Comparison of ENCODE assay signal across 8 cellular contexts in the genomic region with DNA sequence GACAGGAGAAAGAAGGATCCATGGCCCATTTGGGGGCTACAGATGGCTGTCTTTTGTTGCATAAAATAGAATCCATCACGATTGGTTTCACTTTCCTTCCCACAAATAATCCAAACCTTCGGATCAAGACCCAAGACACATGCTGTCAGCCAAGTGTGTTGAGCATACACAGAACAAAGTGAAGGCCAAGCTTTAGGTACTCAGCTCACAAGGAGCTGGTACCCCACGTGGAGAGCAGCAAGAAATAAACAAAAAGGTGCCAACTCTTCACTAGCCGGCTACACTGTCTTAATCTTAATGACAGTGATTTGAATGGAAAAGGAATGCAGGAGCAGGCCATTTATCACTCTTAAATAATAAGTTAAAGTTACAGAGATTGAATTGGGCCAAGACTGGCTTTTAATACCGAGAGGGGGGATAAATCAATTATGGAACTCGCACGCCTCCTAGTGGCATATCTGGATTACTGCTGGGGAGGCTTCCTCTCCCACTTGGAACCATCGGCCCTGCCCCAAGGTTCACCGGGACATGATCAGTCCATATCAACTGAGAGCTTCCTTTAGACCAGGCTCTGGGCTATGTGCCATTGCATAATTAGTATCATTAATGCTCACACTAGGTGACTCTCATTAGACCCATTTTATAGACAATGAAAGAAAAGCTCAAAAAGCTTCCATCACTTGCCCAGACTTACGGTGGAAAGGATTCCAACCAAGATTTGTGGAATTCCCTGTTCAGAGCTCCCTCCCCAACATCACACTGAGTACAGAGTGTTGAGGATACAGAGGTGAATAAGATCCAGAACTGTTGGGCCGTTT.
DNase-seq lines count a peak whose midpoint lies in the region; ATAC-seq, FAIRE-seq and TF ChIP-seq lines count a peak whose summit lies in the region.

No MANE protein-coding gene starts in this region.

- no peaks in the 10 kb centered on the region for H3K9me3 ChIP-seq in A549

- DNase-seq in A549 (ENCODE audit: low read depth in 1 of 2, low spot score in 1 of 2) = peak; percentile 50 to 85
- DNase-seq in GM12864 (ENCODE audit: low read depth) = peak; percentile 4
- DNase-seq in OCI-M2 (lab: John Stamatoyannopoulos, UW; ENCODE audit: unreplicated experiment) = peak; percentile 12
- peak; percentile 82 for DNase-seq in inferior parietal cortex (ENCODE audit: extremely low spot score)
- DNase-seq in stimulated activated CD4-positive, alpha-beta T cell treated with anti-CD3 and anti-CD28 coated beads, Interleukin-1b, Interleukin-23, amount 100 ng/mL, for 24 hours (ENCODE audit: low read depth in 4 of 4, low spot score in 1 of 4) = peak; percentile 5 to 23 (median 8)
- DNase-seq in NK-92 (lab: John Stamatoyannopoulos, UW; ENCODE audit: unreplicated experiment) = no peak

- no peak for FAIRE-seq in A549 (lab: Jason Lieb, UNC)

- no peak overlapping the region for H3K4me3 Mint-ChIP-seq in brain

- POLR2A ChIA-PET in A549 (lab: Yijun Ruan, JAX) = no interaction called here

- H3K4me2 ChIP-seq in A549 = no peak overlapping the region

- no peak overlapping the region for H3K4me3 ChIP-seq in A549
- H3K4me3 ChIP-seq in GM12864 (ENCODE audit: low read depth, low read length) = no peak overlapping the region

- TF ChIP-seq CTCF in A549 (IDR thresholded peaks at IDR 0.05) (peak; percentile 91), GM12864 (IDR thresholded peaks at IDR 0.05; ENCODE audit: low read depth, low read length, missing control alignments) (peak; percentile 90), brain (conservative IDR thresholded peaks at IDR 0.05) (peak; percentile 81 to 91)

- H3K27me3 Mint-ChIP-seq in brain = peaks cover 10% of the 10 kb centered on the region

- H3K27ac ChIP-seq in A549 = peak overlapping the region; percentile 12 to 25; a peak in 2 of 6 replicates

- WGBS in A549 (ENCODE audit: missing lambda C conversion rate) = 38% methylated on average over 11 of the region's 11 CpGs

- no peaks in the 10 kb centered on the region for H3K36me3 Mint-ChIP-seq in brain

- TF ChIP-seq POLR2A in A549 (IDR thresholded peaks at IDR 0.05; ENCODE audit: low read length) = no peak

- no peaks in the 10 kb centered on the region for H3K4me1 ChIP-seq in A549

- peaks cover 0 to 5% (median 3%) of the 10 kb centered on the region in 5 experiments for H3K9me3 Mint-ChIP-seq in brain

- no peak for TF ChIP-seq EP300 in A549 (IDR thresholded peaks at IDR 0.05)

- CTCF ChIA-PET in A549 (lab: Yijun Ruan, JAX) = interaction anchor here (0.6 to 5.8 kb wide), 79 partner anchors 8 to 1421 kb away, joined by 3 to 50 read pairs (median 4); no protein-coding TSS in a partner anchor

- ATAC-seq in A549 (peak; percentile 70 to 93), HG03460 (IDR thresholded peaks at IDR 0.05; ENCODE audit: unreplicated experiment) (peak; percentile 65)

- H3K27ac Mint-ChIP-seq in brain = peak overlapping the region in 1 of 5 experiments; percentile 41

- H3K4me1 Mint-ChIP-seq in brain = peaks cover 7% of the 10 kb centered on the region

- TF ChIP-seq RAD21 in A549 (conservative IDR thresholded peaks at IDR 0.05 in 1 of 2, IDR thresholded peaks at IDR 0.05 in 1 of 2) = peak; percentile 93 to 96

TF ChIP-seq in A549, 52 proteins besides CTCF, POLR2A, EP300 and RAD21:
- no peak for TF ChIP-seq ZSCAN20 (CRISPR knock-in tag; IDR thresholded peaks at IDR 0.05)
- TF ChIP-seq SMC3 (IDR thresholded peaks at IDR 0.05) = peak; percentile 84
